13 cellular contexts compared by ENCODE assay signal in genomic region chr1:53562256-53562982, GRCh38.
DNase-seq lines count a peak whose midpoint lies in the region; ATAC-seq lines count a peak whose summit lies in the region.
"Had no signal": no experiment of that assay in that cellular context is flagged by ENCODE, and none has a peak within 500 bp of the region (broad histone marks: within the 10 kb centered on the region; RNA-seq: fewer than 3 reads in every experiment).

No MANE protein-coding gene starts in this region.

- peaks cover 7% of the 10 kb centered on the region for H3K9me3 Mint-ChIP-seq in activated naive CD8-positive, alpha-beta T cell (ENCODE audit: low read depth)

- DNase-seq in NCI-H187 treated with DMSO at 0.1 percent for 48 hours (lab: John Stamatoyannopoulos, UW) = peak; percentile 5
- no peak for DNase-seq in NCI-H187 (lab: John Stamatoyannopoulos, UW)
- DNase-seq in NCI-H345 treated with DMSO at 0.1 percent for 48 hours (lab: John Stamatoyannopoulos, UW; ENCODE audit: unreplicated experiment) = peak; percentile 36
- peak; percentile 19 for DNase-seq in stimulated activated CD4-positive, alpha-beta T cell treated with anti-CD3 and anti-CD28 coated beads, Interleukin-4, amount 100 ng/mL, for 24 hours
- no peak for DNase-seq in DMS53 (lab: John Stamatoyannopoulos, UW)
- no peak for DNase-seq in medulla oblongata (ENCODE audit: extremely low spot score)
- DNase-seq: COR-L47, NCI-H1417 treated with DMSO at 0.1 percent for 48 hours, NCI-H748 treated with DMSO at 0.1 percent for 48 hours, testis had no signal

- no peak for ATAC-seq in GM18867 (IDR thresholded peaks at IDR 0.05; ENCODE audit: unreplicated experiment)
- ATAC-seq: pancreas had no signal

- peaks cover 20% of the 10 kb centered on the region for H3K4me1 Mint-ChIP-seq in activated naive CD8-positive, alpha-beta T cell (ENCODE audit: low read depth)

- peak overlapping the region; percentile 4 for H3K4me3 Mint-ChIP-seq in activated naive CD8-positive, alpha-beta T cell

- no peak overlapping the region for H3K27ac Mint-ChIP-seq in activated naive CD8-positive, alpha-beta T cell

- H3K36me3 Mint-ChIP-seq in activated naive CD8-positive, alpha-beta T cell = peaks cover 9% of the 10 kb centered on the region

- H3K27me3 Mint-ChIP-seq in activated naive CD8-positive, alpha-beta T cell = peaks cover 4% of the 10 kb centered on the region

Comparison
In these comparisons a context has a peak if more than half of its experiments do, and no peak if none do; other contexts are left out.
1. DNase-seq: peak in NCI-H187 treated with DMSO at 0.1 percent for 48 hours (single experiment), NCI-H345 treated with DMSO at 0.1 percent for 48 hours (single experiment) and stimulated activated CD4-positive, alpha-beta T cell treated with anti-CD3 and anti-CD28 coated beads, Interleukin-4, amount 100 ng/mL, for 24 hours (single experiment); none in NCI-H187 (0 of 2), DMS53 (single experiment) and medulla oblongata (single experiment).